Comparison of ENCODE assay signal across 1 cellular context in the genomic region with DNA sequence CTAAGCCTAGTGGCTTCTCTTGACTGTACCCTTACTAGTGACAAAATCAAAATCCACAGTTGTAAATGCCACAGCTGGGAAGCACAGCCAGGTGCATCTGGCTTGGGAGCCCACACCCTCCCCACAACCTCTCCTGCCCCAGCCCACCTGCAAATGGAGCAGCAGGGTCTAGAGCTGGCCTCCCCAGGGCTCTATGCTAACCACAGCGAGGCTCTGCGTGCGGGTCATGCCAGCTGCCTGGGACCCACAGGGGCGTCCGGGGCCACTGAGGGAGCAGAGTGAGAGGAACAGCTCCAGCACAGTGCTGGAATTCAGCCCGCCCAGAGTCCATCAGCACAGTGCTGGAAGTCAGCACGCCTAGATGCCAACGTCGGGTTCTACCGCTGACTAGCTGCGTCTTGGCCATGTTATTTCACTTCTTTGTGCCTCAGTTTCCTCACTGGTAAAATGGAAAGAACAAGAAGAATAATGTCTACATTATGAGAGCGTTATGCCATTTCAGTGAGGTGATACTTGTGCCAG.
TF ChIP-seq lines count a peak whose summit lies in the region.

No MANE protein-coding gene starts in this region.

TF ChIP-seq in HepG2, 621 proteins besides CTCF, POLR2A, EP300 and RAD21 (continued from another document):
- TF ChIP-seq THAP9 (CRISPR knock-in tag; IDR thresholded peaks at IDR 0.05; ENCODE audit: borderline replicate concordance) (no peak), ZNF879 (CRISPR knock-in tag; IDR thresholded peaks at IDR 0.05) (no peak), GFI1 (CRISPR knock-in tag; IDR thresholded peaks at IDR 0.05; ENCODE audit: borderline replicate concordance) (no peak), ZNF318 (CRISPR knock-in tag; IDR thresholded peaks at IDR 0.05) (no peak), MBNL3 (CRISPR knock-in tag; conservative IDR thresholded peaks at IDR 0.05) (no peak), CSRNP2 (CRISPR knock-in tag; conservative IDR thresholded peaks at IDR 0.05; ENCODE audit: low read depth) (no peak), ZNF20 (CRISPR knock-in tag; IDR thresholded peaks at IDR 0.05) (peak; percentile 31; the same call in 1 of the 2 replicates), GZF1 (CRISPR knock-in tag; IDR thresholded peaks at IDR 0.05) (no peak), ZNF251 (CRISPR knock-in tag; IDR thresholded peaks at IDR 0.05) (no peak), RCOR2 (CRISPR knock-in tag; IDR thresholded peaks at IDR 0.05) (no peak), SP4 (CRISPR knock-in tag; IDR thresholded peaks at IDR 0.05) (no peak), ZFP62 (CRISPR knock-in tag; IDR thresholded peaks at IDR 0.05) (no peak), DNMT3B (CRISPR knock-in tag; conservative IDR thresholded peaks at IDR 0.05) (no peak), PREB (CRISPR knock-in tag; IDR thresholded peaks at IDR 0.05) (no peak), ATF1 (CRISPR knock-in tag; IDR thresholded peaks at IDR 0.05) (no peak), NFE2L1 (CRISPR knock-in tag; IDR thresholded peaks at IDR 0.05; ENCODE audit: borderline replicate concordance) (no peak), PAWR (CRISPR knock-in tag; IDR thresholded peaks at IDR 0.05; ENCODE audit: borderline replicate concordance) (no peak), ZFP90 (CRISPR knock-in tag; IDR thresholded peaks at IDR 0.05; ENCODE audit: borderline replicate concordance) (no peak), ZNF775 (CRISPR knock-in tag; IDR thresholded peaks at IDR 0.05; ENCODE audit: borderline replicate concordance) (no peak), HNRNPL (IDR thresholded peaks at IDR 0.05; ENCODE audit: low read depth, low read length) (0 out of 2 replicates have a peak, but pooled peaks have one; percentile 62), KLF13 (CRISPR knock-in tag; IDR thresholded peaks at IDR 0.05) (no peak), KMT2B (CRISPR knock-in tag; IDR thresholded peaks at IDR 0.05) (no peak), ATRX (CRISPR knock-in tag; IDR thresholded peaks at IDR 0.05; ENCODE audit: borderline replicate concordance) (no peak), ZBTB38 (CRISPR knock-in tag; IDR thresholded peaks at IDR 0.05) (peak; percentile 84)
- TF ChIP-seq, protein P1, sequence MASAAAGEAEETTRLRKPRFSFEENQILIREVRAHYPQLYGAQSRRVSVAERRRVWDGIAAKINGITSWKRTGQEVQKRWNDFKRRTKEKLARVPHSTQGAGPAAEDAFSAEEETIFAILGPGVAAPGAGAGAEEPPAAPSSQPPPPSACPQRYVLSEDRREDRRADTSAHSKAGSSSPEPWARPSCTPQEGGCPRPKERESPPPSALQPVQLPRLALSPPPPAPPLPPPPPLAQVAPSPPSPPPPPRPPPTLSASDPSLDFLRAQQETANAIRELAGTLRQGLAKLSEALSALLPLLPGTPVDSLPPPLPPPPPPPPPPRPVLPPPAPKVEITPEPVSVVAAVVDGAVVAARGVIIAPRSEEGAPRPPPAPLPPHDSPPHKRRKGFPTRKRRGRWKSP (CRISPR knock-in tag; IDR thresholded peaks at IDR 0.05): no peak
- TF ChIP-seq, protein P2, sequence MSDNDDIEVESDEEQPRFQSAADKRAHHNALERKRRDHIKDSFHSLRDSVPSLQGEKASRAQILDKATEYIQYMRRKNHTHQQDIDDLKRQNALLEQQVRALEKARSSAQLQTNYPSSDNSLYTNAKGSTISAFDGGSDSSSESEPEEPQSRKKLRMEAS (IDR thresholded peaks at IDR 0.05): no peak
